8 cellular contexts compared by ENCODE assay signal in the genomic region with DNA sequence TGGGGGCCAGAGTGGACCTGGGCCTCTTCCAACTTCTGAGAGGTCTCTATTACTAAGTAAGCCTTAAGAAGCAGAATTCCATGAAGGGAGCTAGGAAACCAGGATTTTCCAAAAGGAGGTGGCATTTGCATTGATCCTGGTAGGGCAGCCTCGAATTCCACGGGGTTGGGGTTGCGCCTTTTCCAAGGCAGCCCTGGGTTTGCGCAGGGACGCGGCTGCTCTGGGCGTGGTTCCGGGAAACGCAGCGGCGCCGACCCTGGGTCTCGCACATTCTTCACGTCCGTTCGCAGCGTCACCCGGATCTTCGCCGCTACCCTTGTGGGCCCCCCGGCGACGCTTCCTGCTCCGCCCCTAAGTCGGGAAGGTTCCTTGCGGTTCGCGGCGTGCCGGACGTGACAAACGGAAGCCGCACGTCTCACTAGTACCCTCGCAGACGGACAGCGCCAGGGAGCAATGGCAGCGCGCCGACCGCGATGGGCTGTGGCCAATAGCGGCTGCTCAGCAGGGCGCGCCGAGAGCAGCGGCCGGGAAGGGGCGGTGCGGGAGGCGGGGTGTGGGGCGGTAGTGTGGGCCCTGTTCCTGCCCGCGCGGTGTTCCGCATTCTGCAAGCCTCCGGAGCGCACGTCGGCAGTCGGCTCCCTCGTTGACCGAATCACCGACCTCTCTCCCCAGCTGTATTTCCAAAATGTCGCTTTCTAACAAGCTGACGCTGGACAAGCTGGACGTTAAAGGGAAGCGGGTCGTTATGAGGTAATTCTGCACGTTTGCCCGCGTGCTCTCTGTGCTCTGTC. TPM values are rescaled to one million over a fixed set of nuclear protein-coding genes. Genes with fewer than 3 reads are reported as not detected.
DNase-seq lines count a peak whose midpoint lies in the region; ATAC-seq and TF ChIP-seq lines count a peak whose summit lies in the region.

A gene (plus strand): TSS at position 593 of the 791 bp plus-strand sequence. CDS start 93 bp downstream, at position 686.

- H3K4me3 ChIP-seq in HFF-Myc (replicated peaks; ENCODE audit: low read depth, low read length) (peak within 1 kb of the TSS; percentile 91), gastroesophageal sphincter (peak within 1 kb of the TSS; percentile 76 to 97)

- peak within 1 kb of the TSS; percentile 94 to 98 (median 95) for H3K27ac ChIP-seq in gastroesophageal sphincter

- TF ChIP-seq POLR2A in gastroesophageal sphincter (IDR thresholded peaks at IDR 0.05) = peak; percentile 93 to 94

- peaks cover 7% of the 10 kb centered on the region for H3K9me3 Mint-ChIP-seq in activated naive CD4-positive, alpha-beta T cell treated with anti-CD3 and anti-CD28 coated beads, Interleukin-2, amount 10 ng/mL, durations not matched to agents 7 days and 5 days

- DNase-seq in GM03348 (ENCODE audit: low spot score) = peak; percentile 94
- DNase-seq in HFF-Myc (ENCODE audit: extremely low read depth, low read depth) = peak; percentile 72
- DNase-seq in NAMALWA (ENCODE audit: low spot score) = peak; percentile 95
- peak; percentile 95 for DNase-seq in SK-N-DZ (ENCODE audit: low spot score)
- DNase-seq in activated naive CD4-positive, alpha-beta T cell treated with anti-CD3 and anti-CD28 coated beads, Interleukin-2, amount 10 ng/mL, durations not matched to agents 7 days and 5 days = peak; percentile 95
- peak; percentile 82 for DNase-seq in non-pigmented ciliary epithelial cell (ENCODE audit: low read depth)
- peak; percentile 92 for DNase-seq in superior temporal gyrus (ENCODE audit: extremely low spot score)

- H3K27me3 Mint-ChIP-seq in activated naive CD4-positive, alpha-beta T cell treated with anti-CD3 and anti-CD28 coated beads, Interleukin-2, amount 10 ng/mL, durations not matched to agents 7 days and 5 days = no peaks in the 10 kb centered on the region

- H3K27me3 ChIP-seq in gastroesophageal sphincter = no peaks in the 10 kb centered on the region

- peaks cover 55% of the 10 kb centered on the region for H3K4me1 Mint-ChIP-seq in activated naive CD4-positive, alpha-beta T cell treated with anti-CD3 and anti-CD28 coated beads, Interleukin-2, amount 10 ng/mL, durations not matched to agents 7 days and 5 days

- peaks cover 0 to 37% (median 8%) of the 10 kb centered on the region in 3 donors for H3K4me1 ChIP-seq in gastroesophageal sphincter

- no peak for TF ChIP-seq EP300 in gastroesophageal sphincter (IDR thresholded peaks at IDR 0.05)

- 63% methylated on average over 15 of the region's 72 CpGs; no CpG with 5 or more reads in 1 of the 2 donors for WGBS in gastroesophageal sphincter (ENCODE audit: low coverage in 1 of 2), 2 donors

- H3K4me3 Mint-ChIP-seq in activated naive CD4-positive, alpha-beta T cell treated with anti-CD3 and anti-CD28 coated beads, Interleukin-2, amount 10 ng/mL, durations not matched to agents 7 days and 5 days = peak within 1 kb of the TSS; percentile 97

- TF ChIP-seq CTCF in HFF-Myc (IDR thresholded peaks at IDR 0.05; ENCODE audit: low read depth, low read length, missing control alignments) (no peak), gastroesophageal sphincter (IDR thresholded peaks at IDR 0.05) (no peak)

- CTCF ChIA-PET in activated naive CD4-positive, alpha-beta T cell treated with anti-CD3 and anti-CD28 coated beads, Interleukin-2, amount 10 ng/mL, durations not matched to agents 7 days and 5 days (lab: Charles Lee) = no interaction called here

- peak within 1 kb of the TSS; percentile 96 for H3K27ac Mint-ChIP-seq in activated naive CD4-positive, alpha-beta T cell treated with anti-CD3 and anti-CD28 coated beads, Interleukin-2, amount 10 ng/mL, durations not matched to agents 7 days and 5 days

- H3K36me3 Mint-ChIP-seq in activated naive CD4-positive, alpha-beta T cell treated with anti-CD3 and anti-CD28 coated beads, Interleukin-2, amount 10 ng/mL, durations not matched to agents 7 days and 5 days = peaks cover 48% of the 10 kb centered on the region

- H3K36me3 ChIP-seq in gastroesophageal sphincter = no peaks in the 10 kb centered on the region

- no peaks in the 10 kb centered on the region for H3K9me3 ChIP-seq in gastroesophageal sphincter

- ATAC-seq in gastroesophageal sphincter = peak; percentile 97

RNA-seq across cellular contexts. Expression of the gene that starts here (rescaled TPM):
- 478 and 493 TPM in 2 replicates for polyA plus RNA-seq in SK-N-DZ (2014; cell fraction: cytosol; rRNA removed)
- polyA plus RNA-seq in SK-N-DZ (2014; cell fraction: nucleus; rRNA removed) = 244 and 291 TPM in 2 replicates
- total RNA-seq in gastroesophageal sphincter = 100 to 1,000 TPM; 204 to 360 (median 274) TPM

Comparison
In these comparisons a context has a peak if more than half of its experiments do, and no peak if none do; other contexts are left out.
1. Peak in every context shown above with its lines: DNase-seq, ATAC-seq, H3K4me3 ChIP-seq and H3K27ac ChIP-seq.